Comparison of ENCODE assay signal across 19 cellular contexts in genomic region chr11:121688860-121689614, GRCh38.
DNase-seq lines count a peak whose midpoint lies in the region; ATAC-seq, FAIRE-seq and TF ChIP-seq lines count a peak whose summit lies in the region.
"Had no signal": no experiment of that assay in that cellular context is flagged by ENCODE, and none has a peak within 500 bp of the region (broad histone marks: within the 10 kb centered on the region; RNA-seq: fewer than 3 reads in every experiment).

No MANE protein-coding gene starts in this region.

- H3K9ac ChIP-seq in mesenchymal stem cell (ENCODE audit: low read length), result no peak overlapping the region

- no peak overlapping the region for H3K4me3 ChIP-seq in mesenchymal stem cell (ENCODE audit: insufficient read depth in 1 of 2, low read depth in 1 of 2, low read length in 2 of 2)
- H3K4me3 ChIP-seq: coronary artery had no signal

- H3K23ac ChIP-seq in mesenchymal stem cell (ENCODE audit: low read length in 2 of 2), result no peak overlapping the region

- peak; percentile 74 for FAIRE-seq in HTR-8/SVneo (lab: Jason Lieb, UNC)
- FAIRE-seq: D721Med had no signal

- H3K14ac ChIP-seq in mesenchymal stem cell (ENCODE audit: low read length in 2 of 2), result peak overlapping the region in 1 of 2 experiments; percentile 23

- ATAC-seq in HG03097 (IDR thresholded peaks at IDR 0.05; ENCODE audit: low FRiP score, unreplicated experiment) (no peak), HG03520 (IDR thresholded peaks at IDR 0.05; ENCODE audit: unreplicated experiment) (no peak)

- no peak overlapping the region for H3K4me3 Mint-ChIP-seq in type B pancreatic cell
- no peak overlapping the region for H3K4me3 Mint-ChIP-seq in activated naive CD8-positive, alpha-beta T cell treated with anti-CD3 and anti-CD28 coated beads for 36 hours
- H3K4me3 Mint-ChIP-seq: activated CD4-positive, alpha-beta memory T cell treated with anti-CD3 and anti-CD28 coated beads for 36 hours; activated naive CD4-positive, alpha-beta T cell treated with anti-CD3 and anti-CD28 coated beads for 36 hours had no signal

- no peak overlapping the region for H3K18ac ChIP-seq in mesenchymal stem cell (ENCODE audit: low read depth in 1 of 2, low read length in 2 of 2)

- no peak overlapping the region for H2BK12ac ChIP-seq in mesenchymal stem cell (ENCODE audit: low read length in 2 of 2)

- peak overlapping the region; percentile 61 for H3K27ac Mint-ChIP-seq in type B pancreatic cell
- no peak overlapping the region for H3K27ac Mint-ChIP-seq in activated naive CD8-positive, alpha-beta T cell treated with anti-CD3 and anti-CD28 coated beads for 36 hours
- H3K27ac Mint-ChIP-seq: activated CD4-positive, alpha-beta memory T cell treated with anti-CD3 and anti-CD28 coated beads for 36 hours; activated naive CD4-positive, alpha-beta T cell treated with anti-CD3 and anti-CD28 coated beads for 36 hours had no signal

- H3K27ac ChIP-seq in mesenchymal stem cell (ENCODE audit: low read length, poor library complexity, severe bottlenecking), result no peak overlapping the region
- H3K27ac ChIP-seq: coronary artery, HL-60, WERI-Rb-1 had no signal

- no peaks in the 10 kb centered on the region for H3K4me1 ChIP-seq in mesenchymal stem cell (ENCODE audit: control insufficient read depth, insufficient read depth, low read depth, low read length)
- H3K4me1 ChIP-seq: BE2C had no signal

- H4K8ac ChIP-seq in mesenchymal stem cell (ENCODE audit: low read length), result peak overlapping the region; percentile 35

- H2BK5ac ChIP-seq in mesenchymal stem cell (ENCODE audit: low read depth, low read length, poor library complexity, severe bottlenecking), result no peak overlapping the region

- no peaks in the 10 kb centered on the region for H3K36me3 Mint-ChIP-seq in type B pancreatic cell
- no peaks in the 10 kb centered on the region for H3K36me3 Mint-ChIP-seq in activated naive CD8-positive, alpha-beta T cell treated with anti-CD3 and anti-CD28 coated beads for 36 hours
- H3K36me3 Mint-ChIP-seq: activated CD4-positive, alpha-beta memory T cell treated with anti-CD3 and anti-CD28 coated beads for 36 hours had no signal

- H3K4me1 Mint-ChIP-seq in type B pancreatic cell (ENCODE audit: unreplicated experiment), result peaks cover 37% of the 10 kb centered on the region
- H3K4me1 Mint-ChIP-seq in activated naive CD8-positive, alpha-beta T cell treated with anti-CD3 and anti-CD28 coated beads for 36 hours, result no peaks in the 10 kb centered on the region

- H3K4me2 ChIP-seq in mesenchymal stem cell (ENCODE audit: low read length, poor library complexity, severe bottlenecking), result no peak overlapping the region

- no peak overlapping the region for H2AK5ac ChIP-seq in mesenchymal stem cell (ENCODE audit: low read length, severe bottlenecking)

- 54% methylated on average over 5 of the region's 8 CpGs for WGBS in mesenchymal stem cell

- no peaks in the 10 kb centered on the region for H3K27me3 ChIP-seq in mesenchymal stem cell (ENCODE audit: control insufficient read depth in 1 of 2, insufficient read depth in 1 of 2, low read length in 2 of 2)
- H3K27me3 ChIP-seq: BE2C had no signal

- H3K9me3 ChIP-seq in mesenchymal stem cell (ENCODE audit: control insufficient read depth, low read length), result no peaks in the 10 kb centered on the region
- H3K9me3 ChIP-seq: BE2C had no signal

- H3K36me3 ChIP-seq in mesenchymal stem cell (ENCODE audit: control insufficient read depth in 1 of 2, insufficient read depth in 2 of 2, low read depth in 1 of 2, low read length in 2 of 2), result no peaks in the 10 kb centered on the region
- H3K36me3 ChIP-seq: BE2C, WERI-Rb-1 had no signal

- peak; percentile 52 for DNase-seq in HTR-8/SVneo (ENCODE audit: insufficient read length, low spot score)
- DNase-seq in astrocyte of the hippocampus (ENCODE audit: low read depth, low spot score), result peak; percentile 52
- no peak for DNase-seq in mesenchymal stem cell
- DNase-seq in type B pancreatic cell (ENCODE audit: extremely low spot score, unreplicated experiment), result no peak
- DNase-seq in activated naive CD8-positive, alpha-beta T cell treated with anti-CD3 and anti-CD28 coated beads for 36 hours, result no peak
- DNase-seq: activated CD4-positive, alpha-beta memory T cell treated with anti-CD3 and anti-CD28 coated beads for 36 hours; activated naive CD4-positive, alpha-beta T cell treated with anti-CD3 and anti-CD28 coated beads for 36 hours; BE2C; hippocampal formation; NCI-H1092; NCI-H526 treated with DMSO at 0.1 percent for 48 hours; stimulated activated CD4-positive, alpha-beta T cell treated with anti-CD3 and anti-CD28 coated beads, Interleukin-2, amount 100 ng/mL, for 48 hours; T-helper 2 cell; WERI-Rb-1 had no signal

- no peak overlapping the region for H4K91ac ChIP-seq in mesenchymal stem cell (ENCODE audit: low read length)

- TF ChIP-seq CTCF in type B pancreatic cell (conservative IDR thresholded peaks at IDR 0.05), result no peak

- H3K27me3 Mint-ChIP-seq in type B pancreatic cell, result no peaks in the 10 kb centered on the region
- no peaks in the 10 kb centered on the region for H3K27me3 Mint-ChIP-seq in activated naive CD8-positive, alpha-beta T cell treated with anti-CD3 and anti-CD28 coated beads for 36 hours
- H3K27me3 Mint-ChIP-seq: activated CD4-positive, alpha-beta memory T cell treated with anti-CD3 and anti-CD28 coated beads for 36 hours had no signal

- no peak overlapping the region for H2BK15ac ChIP-seq in mesenchymal stem cell (ENCODE audit: low read depth, poor library complexity, severe bottlenecking)

- H3K4ac ChIP-seq in mesenchymal stem cell (ENCODE audit: low read depth in 1 of 2, low read length in 2 of 2), result no peak overlapping the region

- H3K79me1 ChIP-seq in mesenchymal stem cell (replicated peaks; ENCODE audit: low read length, poor library complexity, severe bottlenecking), result no peaks in the 10 kb centered on the region

- H2BK120ac ChIP-seq in mesenchymal stem cell (ENCODE audit: low read depth, low read length), result no peak overlapping the region

- H2AFZ ChIP-seq in mesenchymal stem cell (ENCODE audit: low read depth, low read length), result no peak overlapping the region

- peaks cover 5% of the 10 kb centered on the region for H3K9me3 Mint-ChIP-seq in type B pancreatic cell
- H3K9me3 Mint-ChIP-seq in activated naive CD8-positive, alpha-beta T cell treated with anti-CD3 and anti-CD28 coated beads for 36 hours, result no peaks in the 10 kb centered on the region
- H3K9me3 Mint-ChIP-seq: activated CD4-positive, alpha-beta memory T cell treated with anti-CD3 and anti-CD28 coated beads for 36 hours; activated naive CD4-positive, alpha-beta T cell treated with anti-CD3 and anti-CD28 coated beads for 36 hours had no signal

Comparison
In these comparisons a context has a peak if more than half of its experiments do, and no peak if none do; other contexts are left out.
1. DNase-seq: peak in HTR-8/SVneo (single experiment) and astrocyte of the hippocampus (single experiment); none in mesenchymal stem cell (single experiment), type B pancreatic cell (single experiment) and activated naive CD8-positive, alpha-beta T cell treated with anti-CD3 and anti-CD28 coated beads for 36 hours (single experiment).